Comparison of ENCODE assay signal across 1 cellular context in the genomic region with DNA sequence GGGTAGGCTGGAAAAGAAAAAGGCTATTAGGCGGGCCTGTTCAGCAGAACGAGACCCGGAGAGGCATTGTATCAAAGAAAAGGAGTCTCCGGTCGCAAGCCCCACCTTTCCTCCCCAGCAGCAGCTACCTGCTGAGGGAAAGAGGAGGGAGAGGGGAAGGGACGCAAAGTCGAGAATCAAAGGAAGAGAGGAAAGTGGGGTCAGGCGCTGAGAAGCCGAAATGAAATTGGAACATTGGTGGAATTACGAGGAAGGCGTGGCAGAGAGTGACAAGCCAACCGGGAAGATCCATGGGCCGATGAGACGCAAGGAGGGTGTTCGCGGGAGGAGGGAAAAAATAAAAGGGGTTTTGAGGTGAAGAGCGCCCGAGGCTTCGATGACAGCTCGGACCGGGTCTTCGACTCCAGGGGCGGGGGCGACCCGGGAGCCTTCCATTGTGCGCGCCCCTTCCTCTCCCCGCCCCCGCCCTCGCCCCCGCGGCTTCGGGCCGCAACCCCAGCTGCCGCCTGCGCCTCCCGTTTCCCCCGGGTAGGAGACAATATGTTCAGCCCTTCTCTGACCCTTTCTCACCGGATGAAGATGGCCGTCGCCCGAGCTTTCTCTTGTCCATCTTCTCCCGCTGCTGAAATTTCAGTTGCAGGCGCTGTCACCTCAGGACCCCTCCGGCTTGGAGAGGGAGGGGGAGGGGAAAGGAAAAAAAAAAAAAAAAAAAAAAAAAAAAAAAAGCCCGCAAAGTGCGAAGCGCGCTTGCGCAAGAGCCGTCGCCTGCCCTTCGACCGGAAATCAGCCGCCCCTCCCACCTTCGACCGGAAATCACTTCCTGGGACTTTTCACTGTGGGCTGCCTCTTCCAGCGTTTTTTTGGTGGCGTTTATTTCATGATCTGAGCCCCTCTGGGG.
TF ChIP-seq lines count a peak whose summit lies in the region.

Gene SENP7, minus strand, starts transcription at position 692 of the 898 bp plus-strand sequence. Its CDS starts 82 bp downstream, at position 610.

TF ChIP-seq in HepG2, 621 proteins besides CTCF, POLR2A, EP300 and RAD21 (continued from another document and continues in another):
- TF ChIP-seq GLMP (CRISPR knock-in tag; IDR thresholded peaks at IDR 0.05; ENCODE audit: borderline replicate concordance) = no peak
- no peak for TF ChIP-seq ZNF430 (CRISPR knock-in tag; IDR thresholded peaks at IDR 0.05)
- TF ChIP-seq LRRFIP1 (CRISPR knock-in tag; conservative IDR thresholded peaks at IDR 0.05) = no peak
- TF ChIP-seq ZNF101 (CRISPR knock-in tag; IDR thresholded peaks at IDR 0.05; ENCODE audit: borderline replicate concordance, low read depth) = no peak
- no peak for TF ChIP-seq FOXP1 (IDR thresholded peaks at IDR 0.05)
- TF ChIP-seq FOXP1 (CRISPR knock-in tag; IDR thresholded peaks at IDR 0.05) = no peak
- TF ChIP-seq JDP2 (CRISPR knock-in tag; IDR thresholded peaks at IDR 0.05; ENCODE audit: borderline replicate concordance) = no peak
- no peak for TF ChIP-seq ARID3A (IDR thresholded peaks at IDR 0.05; ENCODE audit: low read depth, low read length)
- TF ChIP-seq POLR2AphosphoS2 (IDR thresholded peaks at IDR 0.05; ENCODE audit: low read depth, low read length) = no peak
- TF ChIP-seq ZNF639 (CRISPR knock-in tag; conservative IDR thresholded peaks at IDR 0.05) = no peak; the same call in 1 of the 2 replicates
- TF ChIP-seq SRSF4 (IDR thresholded peaks at IDR 0.05; ENCODE audit: low read depth, low read length, poor library complexity, severe bottlenecking) = no peak
- TF ChIP-seq, protein P1, sequence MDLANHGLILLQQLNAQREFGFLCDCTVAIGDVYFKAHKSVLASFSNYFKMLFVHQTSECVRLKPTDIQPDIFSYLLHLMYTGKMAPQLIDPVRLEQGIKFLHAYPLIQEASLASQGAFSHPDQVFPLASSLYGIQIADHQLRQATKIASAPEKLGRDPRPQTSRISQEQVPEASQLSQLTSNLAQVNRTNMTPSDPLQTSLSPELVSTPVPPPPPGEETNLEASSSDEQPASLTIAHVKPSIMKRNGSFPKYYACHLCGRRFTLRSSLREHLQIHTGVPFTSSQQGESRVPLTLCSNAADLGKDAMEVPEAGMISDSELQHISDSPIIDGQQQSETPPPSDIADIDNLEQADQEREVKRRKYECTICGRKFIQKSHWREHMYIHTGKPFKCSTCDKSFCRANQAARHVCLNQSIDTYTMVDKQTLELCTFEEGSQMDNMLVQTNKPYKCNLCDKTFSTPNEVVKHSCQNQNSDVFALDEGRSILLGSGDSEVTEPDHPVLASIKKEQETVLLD (CRISPR knock-in tag; IDR thresholded peaks at IDR 0.05; ENCODE audit: low read depth) = no peak
- no peak for TF ChIP-seq ZSCAN31 (CRISPR knock-in tag; IDR thresholded peaks at IDR 0.05; ENCODE audit: low read depth)
- 0 out of 2 replicates have a peak, but pooled peaks have one; percentile 38 for TF ChIP-seq HOXA5 (CRISPR knock-in tag; IDR thresholded peaks at IDR 0.05)
- no peak for TF ChIP-seq ZNF260 (CRISPR knock-in tag; IDR thresholded peaks at IDR 0.05; ENCODE audit: borderline replicate concordance, low read depth)
- TF ChIP-seq ZEB1 (IDR thresholded peaks at IDR 0.05; ENCODE audit: insufficient replicate concordance, low read depth) = no peak
- no peak for TF ChIP-seq SNAPC2 (CRISPR knock-in tag; IDR thresholded peaks at IDR 0.05)
- TF ChIP-seq, protein P2, sequence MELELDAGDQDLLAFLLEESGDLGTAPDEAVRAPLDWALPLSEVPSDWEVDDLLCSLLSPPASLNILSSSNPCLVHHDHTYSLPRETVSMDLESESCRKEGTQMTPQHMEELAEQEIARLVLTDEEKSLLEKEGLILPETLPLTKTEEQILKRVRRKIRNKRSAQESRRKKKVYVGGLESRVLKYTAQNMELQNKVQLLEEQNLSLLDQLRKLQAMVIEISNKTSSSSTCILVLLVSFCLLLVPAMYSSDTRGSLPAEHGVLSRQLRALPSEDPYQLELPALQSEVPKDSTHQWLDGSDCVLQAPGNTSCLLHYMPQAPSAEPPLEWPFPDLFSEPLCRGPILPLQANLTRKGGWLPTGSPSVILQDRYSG (CRISPR knock-in tag; IDR thresholded peaks at IDR 0.05) = no peak
- no peak for TF ChIP-seq MAFK (conservative IDR thresholded peaks at IDR 0.05 in 1 of 2, IDR thresholded peaks at IDR 0.05 in 1 of 2; ENCODE audit: low read length in 2 of 2)
- no peak for TF ChIP-seq ZSCAN20 (CRISPR knock-in tag; IDR thresholded peaks at IDR 0.05; ENCODE audit: borderline replicate concordance)
- TF ChIP-seq ONECUT2 (CRISPR knock-in tag; IDR thresholded peaks at IDR 0.05) = no peak
- peak; percentile 87 for TF ChIP-seq GABPB1 (CRISPR knock-in tag; IDR thresholded peaks at IDR 0.05)
- TF ChIP-seq, protein P3, sequence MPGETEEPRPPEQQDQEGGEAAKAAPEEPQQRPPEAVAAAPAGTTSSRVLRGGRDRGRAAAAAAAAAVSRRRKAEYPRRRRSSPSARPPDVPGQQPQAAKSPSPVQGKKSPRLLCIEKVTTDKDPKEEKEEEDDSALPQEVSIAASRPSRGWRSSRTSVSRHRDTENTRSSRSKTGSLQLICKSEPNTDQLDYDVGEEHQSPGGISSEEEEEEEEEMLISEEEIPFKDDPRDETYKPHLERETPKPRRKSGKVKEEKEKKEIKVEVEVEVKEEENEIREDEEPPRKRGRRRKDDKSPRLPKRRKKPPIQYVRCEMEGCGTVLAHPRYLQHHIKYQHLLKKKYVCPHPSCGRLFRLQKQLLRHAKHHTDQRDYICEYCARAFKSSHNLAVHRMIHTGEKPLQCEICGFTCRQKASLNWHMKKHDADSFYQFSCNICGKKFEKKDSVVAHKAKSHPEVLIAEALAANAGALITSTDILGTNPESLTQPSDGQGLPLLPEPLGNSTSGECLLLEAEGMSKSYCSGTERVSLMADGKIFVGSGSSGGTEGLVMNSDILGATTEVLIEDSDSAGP (CRISPR knock-in tag; IDR thresholded peaks at IDR 0.05; ENCODE audit: borderline replicate concordance) = peak; percentile 55
- TF ChIP-seq TBX2 (CRISPR knock-in tag; IDR thresholded peaks at IDR 0.05; ENCODE audit: borderline replicate concordance) = peak; percentile 70
- peak; percentile 68 for TF ChIP-seq ZBTB40 (IDR thresholded peaks at IDR 0.05)
- no peak for TF ChIP-seq ZBTB40 (CRISPR knock-in tag; IDR thresholded peaks at IDR 0.05)
